24 cellular contexts compared by ENCODE assay signal in the genomic region with DNA sequence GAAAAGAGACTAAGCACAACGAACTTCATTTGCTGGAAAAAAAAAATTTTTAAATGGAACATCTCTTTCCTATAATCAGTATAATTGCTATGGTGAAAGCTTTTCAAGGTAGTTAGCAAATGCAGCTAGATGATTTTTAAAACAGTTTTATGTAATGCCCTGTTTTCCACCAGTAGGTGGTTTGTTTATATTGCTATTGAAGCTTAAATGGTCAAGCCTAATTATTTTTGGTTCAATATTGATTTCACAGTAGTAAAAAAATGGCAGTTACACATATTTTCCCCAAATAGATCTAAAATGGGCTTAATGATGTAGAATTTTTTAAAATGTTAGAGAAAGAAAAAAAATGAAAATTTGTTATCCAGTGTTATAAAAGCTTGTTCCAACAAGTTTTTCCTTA.
DNase-seq lines count a peak whose midpoint lies in the region; ATAC-seq and TF ChIP-seq lines count a peak whose summit lies in the region.
"Had no signal": no experiment of that assay in that cellular context is flagged by ENCODE, and none has a peak within 500 bp of the region (broad histone marks: within the 10 kb centered on the region; RNA-seq: fewer than 3 reads in every experiment).

No MANE protein-coding gene starts in this region.

- H4K20me1 ChIP-seq in PC-3 (ENCODE audit: low read length), result no peaks in the 10 kb centered on the region

- POLR2A ChIA-PET in PC-3 (lab: Charles Lee; ENCODE audit: unreplicated experiment), result no interaction called here
- POLR2A ChIA-PET in WTC11 (lab: Charles Lee), result no interaction called here

- H3K27me3 Mint-ChIP-seq in WTC11 (ENCODE audit: low read depth), result no peaks in the 10 kb centered on the region
- H3K27me3 Mint-ChIP-seq: activated CD4-positive, alpha-beta T cell treated with anti-CD3 and anti-CD28 coated beads, Interleukin-2, amount 10 ng/mL, durations not matched to agents 24 days and 14 days; activated CD8-positive, alpha-beta memory T cell treated with anti-CD3 and anti-CD28 coated beads, Interleukin-2, amount 10 ng/mL, durations not matched to agents 7 days and 5 days; activated naive CD8-positive, alpha-beta T cell; central memory CD8-positive, alpha-beta T cell; stimulated activated memory B cell treated with anti-CD40 and anti-IgM and Interleukin-4, amounts not matched to agents 10 μg/mL and 1 μg/mL and 100 μg/mL, for 72 hours had no signal

- CTCF ChIA-PET in PC-3 (lab: Charles Lee), result interaction anchor here (0.5 to 1.3 kb wide), 6 partner anchors 14 to 907 kb away, joined by 3 to 8 read pairs (median 4); no protein-coding TSS in a partner anchor
- CTCF ChIA-PET in WTC11 (lab: Charles Lee), result interaction anchor here (0.6 to 1.5 kb wide), 8 partner anchors 9 to 628 kb away, joined by 3 to 9 read pairs (median 4); no protein-coding TSS in a partner anchor

- H3K27ac Mint-ChIP-seq in WTC11, result no peak overlapping the region
- H3K27ac Mint-ChIP-seq: activated CD4-positive, alpha-beta T cell treated with anti-CD3 and anti-CD28 coated beads, Interleukin-2, amount 10 ng/mL, durations not matched to agents 24 days and 14 days; activated CD8-positive, alpha-beta memory T cell treated with anti-CD3 and anti-CD28 coated beads, Interleukin-2, amount 10 ng/mL, durations not matched to agents 7 days and 5 days; activated naive CD8-positive, alpha-beta T cell; HFFc6; stimulated activated memory B cell treated with anti-CD40 and anti-IgM and Interleukin-4, amounts not matched to agents 10 μg/mL and 1 μg/mL and 100 μg/mL, for 72 hours had no signal

- TF ChIP-seq CTCF in PC-3 (conservative IDR thresholded peaks at IDR 0.05; ENCODE audit: low read depth, low read length) (peak; percentile 41; the same call in 1 of the 2 replicates), WTC11 (IDR thresholded peaks at IDR 0.05) (no peak)

- H3K4me3 ChIP-seq in PC-3 (ENCODE audit: low read length) (no peak overlapping the region), neuron (ENCODE audit: low read length) (no peak overlapping the region)
- H3K4me3 ChIP-seq: ascending aorta, hepatocyte, suprapubic skin, vagina had no signal

- no peaks in the 10 kb centered on the region for H3K36me3 Mint-ChIP-seq in WTC11
- H3K36me3 Mint-ChIP-seq: activated CD8-positive, alpha-beta memory T cell treated with anti-CD3 and anti-CD28 coated beads, Interleukin-2, amount 10 ng/mL, durations not matched to agents 7 days and 5 days; activated naive CD8-positive, alpha-beta T cell; stimulated activated memory B cell treated with anti-CD40 and anti-IgM and Interleukin-4, amounts not matched to agents 10 μg/mL and 1 μg/mL and 100 μg/mL, for 72 hours had no signal

- no peak overlapping the region for H3K4me3 Mint-ChIP-seq in WTC11
- H3K4me3 Mint-ChIP-seq: activated CD4-positive, alpha-beta T cell treated with anti-CD3 and anti-CD28 coated beads, Interleukin-2, amount 10 ng/mL, durations not matched to agents 24 days and 14 days; activated CD8-positive, alpha-beta memory T cell treated with anti-CD3 and anti-CD28 coated beads, Interleukin-2, amount 10 ng/mL, durations not matched to agents 7 days and 5 days; activated naive CD8-positive, alpha-beta T cell; central memory CD8-positive, alpha-beta T cell; HFFc6; stimulated activated memory B cell treated with anti-CD40 and anti-IgM and Interleukin-4, amounts not matched to agents 10 μg/mL and 1 μg/mL and 100 μg/mL, for 72 hours had no signal

- no peak overlapping the region for H3K27ac ChIP-seq in PC-3 (ENCODE audit: low read length)
- H3K27ac ChIP-seq: ascending aorta, hepatocyte, suprapubic skin, vagina had no signal

- H3K4me1 ChIP-seq in PC-3 (ENCODE audit: insufficient read depth, low read length) (no peaks in the 10 kb centered on the region), neuron (ENCODE audit: insufficient read depth, low read length) (peaks cover 11% of the 10 kb centered on the region)
- H3K4me1 ChIP-seq: ascending aorta, suprapubic skin, vagina had no signal

- no peaks in the 10 kb centered on the region for H3K9me2 ChIP-seq in PC-3 (replicated peaks; ENCODE audit: low read length)

- no peak overlapping the region for H3K9ac ChIP-seq in PC-3 (ENCODE audit: low read length)

- H3K79me2 ChIP-seq in PC-3 (ENCODE audit: low read length), result no peaks in the 10 kb centered on the region
- H3K79me2 ChIP-seq: hepatocyte had no signal

- intact Hi-C loops in PC-3 (cut with micrococcal nuclease), result no loop called here

- H3K9me3 Mint-ChIP-seq in WTC11, result no peaks in the 10 kb centered on the region
- H3K9me3 Mint-ChIP-seq: activated CD4-positive, alpha-beta T cell treated with anti-CD3 and anti-CD28 coated beads, Interleukin-2, amount 10 ng/mL, durations not matched to agents 24 days and 14 days; central memory CD8-positive, alpha-beta T cell; stimulated activated memory B cell treated with anti-CD40 and anti-IgM and Interleukin-4, amounts not matched to agents 10 μg/mL and 1 μg/mL and 100 μg/mL, for 72 hours had no signal

- H3K4me1 Mint-ChIP-seq in WTC11, result peaks cover 13% of the 10 kb centered on the region
- H3K4me1 Mint-ChIP-seq: activated CD4-positive, alpha-beta T cell treated with anti-CD3 and anti-CD28 coated beads, Interleukin-2, amount 10 ng/mL, durations not matched to agents 24 days and 14 days; activated CD8-positive, alpha-beta memory T cell treated with anti-CD3 and anti-CD28 coated beads, Interleukin-2, amount 10 ng/mL, durations not matched to agents 7 days and 5 days; central memory CD8-positive, alpha-beta T cell; stimulated activated memory B cell treated with anti-CD40 and anti-IgM and Interleukin-4, amounts not matched to agents 10 μg/mL and 1 μg/mL and 100 μg/mL, for 72 hours had no signal

- no peak overlapping the region for H2AFZ ChIP-seq in PC-3 (ENCODE audit: low read length)
- peak overlapping the region; percentile 45 for H2AFZ ChIP-seq in neuron (ENCODE audit: low read depth, low read length)
- H2AFZ ChIP-seq: hepatocyte had no signal

- no peaks in the 10 kb centered on the region for H3K36me3 ChIP-seq in PC-3 (ENCODE audit: low read depth, low read length)
- H3K36me3 ChIP-seq in neuron (ENCODE audit: insufficient read depth, low read length), result no peaks in the 10 kb centered on the region
- H3K36me3 ChIP-seq: ascending aorta, suprapubic skin, vagina had no signal

- H3K4me2 ChIP-seq in PC-3 (ENCODE audit: low read length), result no peak overlapping the region
- H3K4me2 ChIP-seq: hepatocyte had no signal

- H3K27me3 ChIP-seq in PC-3 (ENCODE audit: low read length) (no peaks in the 10 kb centered on the region), neuron (ENCODE audit: insufficient read depth, low read length) (no peaks in the 10 kb centered on the region)
- H3K27me3 ChIP-seq: ascending aorta, hepatocyte, suprapubic skin, vagina had no signal

- DNase-seq in DMS53 treated with DMSO at 0.1 percent for 48 hours (lab: John Stamatoyannopoulos, UW; ENCODE audit: unreplicated experiment) (peak; percentile 31), NCI-H1105 treated with DMSO at 0.1 percent for 48 hours (lab: John Stamatoyannopoulos, UW) (peak; percentile 60), PC-3 (no peak), DMS79 treated with DMSO at 0.1 percent for 48 hours (lab: John Stamatoyannopoulos, UW) (no peak), WTC11 (ENCODE audit: low spot score) (no peak)
- DNase-seq in activated CD4-positive, alpha-beta T cell treated with anti-CD3 and anti-CD28 coated beads for 1 hour, result no peak
- DNase-seq: activated CD4-positive, alpha-beta T cell treated with anti-CD3 and anti-CD28 coated beads, Interleukin-2, amount 10 ng/mL, durations not matched to agents 24 days and 14 days; activated CD8-positive, alpha-beta memory T cell treated with anti-CD3 and anti-CD28 coated beads, Interleukin-2, amount 10 ng/mL, durations not matched to agents 7 days and 5 days; AML-193; foreskin melanocyte; HFFc6; KG1; NCI-H526 treated with DMSO at 0.1 percent for 48 hours; SIG-M5; stimulated activated CD4-positive, alpha-beta T cell treated with anti-CD3 and anti-CD28 coated beads, Interleukin-2, amount 100 ng/mL, for 24 hours had no signal

- no TSS peak for BruUV-seq in PC-3 (replicated peaks; lab: Mats Ljungman, UMichigan)

- no peaks in the 10 kb centered on the region for H3F3A ChIP-seq in PC-3 (ENCODE audit: low read length, unreplicated experiment)

- ATAC-seq in PC-3 (no peak), WTC11 (no peak)
- ATAC-seq: activated CD8-positive, alpha-beta memory T cell treated with anti-CD3 and anti-CD28 coated beads, Interleukin-2, amount 10 ng/mL, durations not matched to agents 7 days and 5 days; esophagus mucosa; stimulated activated memory B cell treated with anti-CD40 and anti-IgM and Interleukin-4, amounts not matched to agents 10 μg/mL and 1 μg/mL and 100 μg/mL, for 72 hours had no signal

- no peaks in the 10 kb centered on the region for H3K9me3 ChIP-seq in PC-3 (ENCODE audit: low read length)
- no peaks in the 10 kb centered on the region for H3K9me3 ChIP-seq in neuron (ENCODE audit: low read length)
- H3K9me3 ChIP-seq: ascending aorta, suprapubic skin, vagina had no signal

TF ChIP-seq in WTC11, 78 proteins besides CTCF, POLR2A, EP300 and RAD21 (continues in another document):
- TF ChIP-seq, protein P1, sequence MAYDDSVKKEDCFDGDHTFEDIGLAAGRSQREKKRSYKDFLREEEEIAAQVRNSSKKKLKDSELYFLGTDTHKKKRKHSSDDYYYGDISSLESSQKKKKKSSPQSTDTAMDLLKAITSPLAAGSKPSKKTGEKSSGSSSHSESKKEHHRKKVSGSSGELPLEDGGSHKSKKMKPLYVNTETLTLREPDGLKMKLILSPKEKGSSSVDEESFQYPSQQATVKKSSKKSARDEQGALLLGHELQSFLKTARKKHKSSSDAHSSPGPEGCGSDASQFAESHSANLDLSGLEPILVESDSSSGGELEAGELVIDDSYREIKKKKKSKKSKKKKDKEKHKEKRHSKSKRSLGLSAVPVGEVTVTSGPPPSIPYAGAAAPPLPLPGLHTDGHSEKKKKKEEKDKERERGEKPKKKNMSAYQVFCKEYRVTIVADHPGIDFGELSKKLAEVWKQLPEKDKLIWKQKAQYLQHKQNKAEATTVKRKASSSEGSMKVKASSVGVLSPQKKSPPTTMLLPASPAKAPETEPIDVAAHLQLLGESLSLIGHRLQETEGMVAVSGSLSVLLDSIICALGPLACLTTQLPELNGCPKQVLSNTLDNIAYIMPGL (CRISPR knock-in tag; IDR thresholded peaks at IDR 0.05), result no peak
- TF ChIP-seq, protein P2, sequence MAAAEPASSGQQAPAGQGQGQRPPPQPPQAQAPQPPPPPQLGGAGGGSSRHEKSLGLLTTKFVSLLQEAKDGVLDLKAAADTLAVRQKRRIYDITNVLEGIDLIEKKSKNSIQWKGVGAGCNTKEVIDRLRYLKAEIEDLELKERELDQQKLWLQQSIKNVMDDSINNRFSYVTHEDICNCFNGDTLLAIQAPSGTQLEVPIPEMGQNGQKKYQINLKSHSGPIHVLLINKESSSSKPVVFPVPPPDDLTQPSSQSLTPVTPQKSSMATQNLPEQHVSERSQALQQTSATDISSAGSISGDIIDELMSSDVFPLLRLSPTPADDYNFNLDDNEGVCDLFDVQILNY (CRISPR knock-in tag; IDR thresholded peaks at IDR 0.05), result no peak
- no peak for TF ChIP-seq NFE2L1 (CRISPR knock-in tag; IDR thresholded peaks at IDR 0.05)

Comparison
In these comparisons a context has a peak if more than half of its experiments do, and no peak if none do; other contexts are left out.
1. DNase-seq: peak in DMS53 treated with DMSO at 0.1 percent for 48 hours (single experiment) and NCI-H1105 treated with DMSO at 0.1 percent for 48 hours (single experiment); none in PC-3 (single experiment), activated CD4-positive, alpha-beta T cell treated with anti-CD3 and anti-CD28 coated beads for 1 hour (single experiment), DMS79 treated with DMSO at 0.1 percent for 48 hours (single experiment) and WTC11 (single experiment).